Comparison of ENCODE assay signal across 11 cellular contexts in genomic region chr14:34650786-34651584, GRCh38. TPM values are rescaled to one million over a fixed set of nuclear protein-coding genes. Genes with fewer than 3 reads are reported as not detected.
DNase-seq lines count a peak whose midpoint lies in the region; ATAC-seq and TF ChIP-seq lines count a peak whose summit lies in the region.
"Had no signal": no experiment of that assay in that cellular context is flagged by ENCODE, and none has a peak within 500 bp of the region (broad histone marks: within the 10 kb centered on the region; RNA-seq: fewer than 3 reads in every experiment).

No MANE protein-coding gene starts in this region.

- no peaks in the 10 kb centered on the region for H3K4me1 Mint-ChIP-seq in stimulated activated naive B cell treated with anti-CD40 and anti-IgM and Interleukin-4, amounts not matched to agents 10 μg/mL and 1 μg/mL and 100 μg/mL, for 72 hours

- DNase-seq in AG09319 (ENCODE audit: extremely low read depth, low read depth): peak; percentile 96
- DNase-seq in LoVo (ENCODE audit: low spot score): peak; percentile 43
- DNase-seq in choroid plexus epithelial cell (ENCODE audit: low read depth): peak; percentile 99
- peak; percentile 82 for DNase-seq in myocyte (ENCODE audit: low read depth)
- DNase-seq in stimulated activated naive B cell treated with anti-CD40 and anti-IgM and Interleukin-4, amounts not matched to agents 10 μg/mL and 1 μg/mL and 100 μg/mL, for 72 hours: no peak
- DNase-seq in NCI-H2227 treated with DMSO at 0.1 percent for 48 hours (lab: John Stamatoyannopoulos, UW): no peak
- DNase-seq: DMS 273 treated with DMSO at 0.1 percent for 48 hours, esophagus squamous epithelium had no signal

- no peaks in the 10 kb centered on the region for H3K9me3 Mint-ChIP-seq in stimulated activated naive B cell treated with anti-CD40 and anti-IgM and Interleukin-4, amounts not matched to agents 10 μg/mL and 1 μg/mL and 100 μg/mL, for 72 hours
- H3K9me3 Mint-ChIP-seq: activated T-helper 1 cell treated with anti-CD3 and anti-CD28 coated beads, Interleukin-12 subunit alpha, Interleukin-12 subunit beta, Interleukin-2, Interleukin-4 antibody, amounts not matched to agents 30 ng/mL and 10 ng/mL and 1 ng/mL, durations not matched to agents 14 hours and 24 hours and 36 hours had no signal

- no peak for TF ChIP-seq CTCF in AG09319 (IDR thresholded peaks at IDR 0.05; ENCODE audit: low read depth, low read length)
- no peak for TF ChIP-seq CTCF in choroid plexus epithelial cell (conservative IDR thresholded peaks at IDR 0.05; ENCODE audit: low read depth, low read length)

- H3K4me3 ChIP-seq in choroid plexus epithelial cell (ENCODE audit: low read depth, low read length): no peak overlapping the region
- H3K4me3 ChIP-seq: esophagus squamous epithelium had no signal

- no peak overlapping the region for H3K4me3 Mint-ChIP-seq in stimulated activated naive B cell treated with anti-CD40 and anti-IgM and Interleukin-4, amounts not matched to agents 10 μg/mL and 1 μg/mL and 100 μg/mL, for 72 hours
- H3K4me3 Mint-ChIP-seq: activated T-helper 1 cell treated with anti-CD3 and anti-CD28 coated beads, Interleukin-12 subunit alpha, Interleukin-12 subunit beta, Interleukin-2, Interleukin-4 antibody, amounts not matched to agents 30 ng/mL and 10 ng/mL and 1 ng/mL, durations not matched to agents 14 hours and 24 hours and 36 hours had no signal

- no peak for ATAC-seq in HG03159 (IDR thresholded peaks at IDR 0.05; ENCODE audit: unreplicated experiment)
- ATAC-seq in stimulated activated naive B cell treated with anti-CD40 and anti-IgM and Interleukin-4, amounts not matched to agents 10 μg/mL and 1 μg/mL and 100 μg/mL, for 72 hours (replicated peaks): no peak
- ATAC-seq in GM19035 (IDR thresholded peaks at IDR 0.05; ENCODE audit: unreplicated experiment): no peak

- no peaks in the 10 kb centered on the region for H3K27me3 Mint-ChIP-seq in stimulated activated naive B cell treated with anti-CD40 and anti-IgM and Interleukin-4, amounts not matched to agents 10 μg/mL and 1 μg/mL and 100 μg/mL, for 72 hours

- no peaks in the 10 kb centered on the region for H3K36me3 Mint-ChIP-seq in stimulated activated naive B cell treated with anti-CD40 and anti-IgM and Interleukin-4, amounts not matched to agents 10 μg/mL and 1 μg/mL and 100 μg/mL, for 72 hours

- no peak overlapping the region for H3K27ac Mint-ChIP-seq in stimulated activated naive B cell treated with anti-CD40 and anti-IgM and Interleukin-4, amounts not matched to agents 10 μg/mL and 1 μg/mL and 100 μg/mL, for 72 hours
- H3K27ac Mint-ChIP-seq: activated T-helper 1 cell treated with anti-CD3 and anti-CD28 coated beads, Interleukin-12 subunit alpha, Interleukin-12 subunit beta, Interleukin-2, Interleukin-4 antibody, amounts not matched to agents 30 ng/mL and 10 ng/mL and 1 ng/mL, durations not matched to agents 14 hours and 24 hours and 36 hours had no signal

RNA-seq across cellular contexts. Expression of gene SNX6, which starts 21.0 kb away (rescaled TPM):
- total RNA-seq in myocyte: 157 and 173 TPM in 2 replicates
- 34.9 TPM for polyA plus RNA-seq in myocyte (2012)

Comparison
In these comparisons a context has a peak if more than half of its experiments do, and no peak if none do; other contexts are left out.
1. DNase-seq: peak in AG09319 (single experiment), LoVo (single experiment), choroid plexus epithelial cell (single experiment) and myocyte (single experiment); none in stimulated activated naive B cell treated with anti-CD40 and anti-IgM and Interleukin-4, amounts not matched to agents 10 μg/mL and 1 μg/mL and 100 μg/mL, for 72 hours (single experiment) and NCI-H2227 treated with DMSO at 0.1 percent for 48 hours (single experiment).